1 cellular context compared by ENCODE assay signal in the genomic region with DNA sequence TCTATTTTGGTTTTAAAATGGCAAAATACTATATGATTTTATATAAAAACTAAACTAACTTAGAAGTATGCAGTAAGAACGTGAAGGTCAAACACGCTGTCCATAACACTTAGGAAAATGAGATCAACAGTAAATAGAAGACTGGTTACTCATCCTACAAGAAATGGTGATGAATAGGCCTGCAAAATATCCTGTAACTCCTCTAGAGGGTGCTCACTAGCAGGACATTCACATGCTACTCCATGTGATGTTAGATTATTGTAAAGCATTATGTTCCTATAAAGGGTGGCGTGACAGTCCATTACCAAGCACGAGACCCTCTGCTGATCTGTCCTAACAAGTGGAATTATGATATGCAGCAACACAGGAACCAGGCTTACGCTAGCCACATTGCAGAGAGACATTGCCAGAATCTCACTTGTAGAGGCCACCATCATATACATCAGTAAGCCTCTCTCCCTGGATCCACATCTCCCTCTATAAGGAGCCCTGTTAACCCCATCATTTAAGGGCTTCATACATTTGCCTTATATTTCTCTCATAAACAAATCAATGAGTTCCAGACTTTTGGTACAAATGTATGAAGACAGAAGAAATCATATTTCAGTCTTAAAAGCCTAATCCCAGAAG.
TF ChIP-seq lines count a peak whose summit lies in the region.

No MANE protein-coding gene starts in this region.

TF ChIP-seq in K562, 482 proteins besides CTCF, POLR2A, EP300 and RAD21:
- TF ChIP-seq CHD4 (IDR thresholded peaks at IDR 0.05; ENCODE audit: insufficient read depth, insufficient replicate concordance, low read depth, low read length, poor library complexity, severe bottlenecking) = no peak
- TF ChIP-seq, protein P1, sequence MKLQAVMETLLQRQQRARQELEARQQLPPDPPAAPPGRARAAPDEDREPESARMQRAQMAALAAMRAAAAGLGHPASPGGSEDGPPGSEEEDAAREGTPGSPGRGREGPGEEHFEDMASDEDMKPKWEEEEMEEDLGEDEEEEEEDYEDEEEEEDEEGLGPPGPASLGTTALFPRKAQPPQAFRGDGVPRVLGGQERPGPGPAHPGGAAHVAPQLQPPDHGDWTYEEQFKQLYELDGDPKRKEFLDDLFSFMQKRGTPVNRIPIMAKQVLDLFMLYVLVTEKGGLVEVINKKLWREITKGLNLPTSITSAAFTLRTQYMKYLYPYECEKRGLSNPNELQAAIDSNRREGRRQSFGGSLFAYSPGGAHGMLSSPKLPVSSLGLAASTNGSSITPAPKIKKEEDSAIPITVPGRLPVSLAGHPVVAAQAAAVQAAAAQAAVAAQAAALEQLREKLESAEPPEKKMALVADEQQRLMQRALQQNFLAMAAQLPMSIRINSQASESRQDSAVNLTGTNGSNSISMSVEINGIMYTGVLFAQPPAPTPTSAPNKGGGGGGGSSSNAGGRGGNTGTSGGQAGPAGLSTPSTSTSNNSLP (IDR thresholded peaks at IDR 0.05; ENCODE audit: borderline replicate concordance, low read depth, low read length) = 0 out of 2 replicates have a peak, but pooled peaks have one; percentile 28
- TF ChIP-seq SMARCE1 (IDR thresholded peaks at IDR 0.05) = no peak
- TF ChIP-seq FOSL1 (tag; conservative IDR thresholded peaks at IDR 0.05) = 0 out of 2 replicates have a peak, but pooled peaks have one; percentile 14
- TF ChIP-seq SMARCA4 (IDR thresholded peaks at IDR 0.05) = no peak
- TF ChIP-seq U2AF1 (optimal IDR thresholded peaks at IDR 0.05; ENCODE audit: low read depth, low read length) = no peak
- TF ChIP-seq, protein P2, sequence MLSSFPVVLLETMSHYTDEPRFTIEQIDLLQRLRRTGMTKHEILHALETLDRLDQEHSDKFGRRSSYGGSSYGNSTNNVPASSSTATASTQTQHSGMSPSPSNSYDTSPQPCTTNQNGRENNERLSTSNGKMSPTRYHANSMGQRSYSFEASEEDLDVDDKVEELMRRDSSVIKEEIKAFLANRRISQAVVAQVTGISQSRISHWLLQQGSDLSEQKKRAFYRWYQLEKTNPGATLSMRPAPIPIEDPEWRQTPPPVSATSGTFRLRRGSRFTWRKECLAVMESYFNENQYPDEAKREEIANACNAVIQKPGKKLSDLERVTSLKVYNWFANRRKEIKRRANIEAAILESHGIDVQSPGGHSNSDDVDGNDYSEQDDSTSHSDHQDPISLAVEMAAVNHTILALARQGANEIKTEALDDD (IDR thresholded peaks at IDR 0.05) = peak; percentile 38; the same call in 1 of the 2 replicates
- TF ChIP-seq, protein P3, sequence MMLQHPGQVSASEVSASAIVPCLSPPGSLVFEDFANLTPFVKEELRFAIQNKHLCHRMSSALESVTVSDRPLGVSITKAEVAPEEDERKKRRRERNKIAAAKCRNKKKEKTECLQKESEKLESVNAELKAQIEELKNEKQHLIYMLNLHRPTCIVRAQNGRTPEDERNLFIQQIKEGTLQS (IDR thresholded peaks at IDR 0.05) = peak; percentile 31
- TF ChIP-seq, protein P3 (CRISPR knock-in tag; conservative IDR thresholded peaks at IDR 0.05) = no peak
- TF ChIP-seq NR2F6 (CRISPR knock-in tag; IDR thresholded peaks at IDR 0.05) = no peak
- peak; percentile 27; the same call in 1 of the 2 replicates for TF ChIP-seq BHLHE40 (IDR thresholded peaks at IDR 0.05; ENCODE audit: low read length)
- TF ChIP-seq, protein P4, sequence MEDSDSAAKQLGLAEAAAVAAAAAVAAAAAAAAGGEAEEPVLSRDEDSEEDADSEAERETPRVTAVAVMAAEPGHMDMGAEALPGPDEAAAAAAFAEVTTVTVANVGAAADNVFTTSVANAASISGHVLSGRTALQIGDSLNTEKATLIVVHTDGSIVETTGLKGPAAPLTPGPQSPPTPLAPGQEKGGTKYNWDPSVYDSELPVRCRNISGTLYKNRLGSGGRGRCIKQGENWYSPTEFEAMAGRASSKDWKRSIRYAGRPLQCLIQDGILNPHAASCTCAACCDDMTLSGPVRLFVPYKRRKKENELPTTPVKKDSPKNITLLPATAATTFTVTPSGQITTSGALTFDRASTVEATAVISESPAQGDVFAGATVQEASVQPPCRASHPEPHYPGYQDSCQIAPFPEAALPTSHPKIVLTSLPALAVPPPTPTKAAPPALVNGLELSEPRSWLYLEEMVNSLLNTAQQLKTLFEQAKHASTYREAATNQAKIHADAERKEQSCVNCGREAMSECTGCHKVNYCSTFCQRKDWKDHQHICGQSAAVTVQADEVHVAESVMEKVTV (CRISPR knock-in tag; IDR thresholded peaks at IDR 0.05) = peak; percentile 49
- peak; percentile 38; the same call in 1 of the 2 replicates for TF ChIP-seq SMC3 (conservative IDR thresholded peaks at IDR 0.05; ENCODE audit: insufficient read depth, low read depth, low read length)
- TF ChIP-seq, protein P5, sequence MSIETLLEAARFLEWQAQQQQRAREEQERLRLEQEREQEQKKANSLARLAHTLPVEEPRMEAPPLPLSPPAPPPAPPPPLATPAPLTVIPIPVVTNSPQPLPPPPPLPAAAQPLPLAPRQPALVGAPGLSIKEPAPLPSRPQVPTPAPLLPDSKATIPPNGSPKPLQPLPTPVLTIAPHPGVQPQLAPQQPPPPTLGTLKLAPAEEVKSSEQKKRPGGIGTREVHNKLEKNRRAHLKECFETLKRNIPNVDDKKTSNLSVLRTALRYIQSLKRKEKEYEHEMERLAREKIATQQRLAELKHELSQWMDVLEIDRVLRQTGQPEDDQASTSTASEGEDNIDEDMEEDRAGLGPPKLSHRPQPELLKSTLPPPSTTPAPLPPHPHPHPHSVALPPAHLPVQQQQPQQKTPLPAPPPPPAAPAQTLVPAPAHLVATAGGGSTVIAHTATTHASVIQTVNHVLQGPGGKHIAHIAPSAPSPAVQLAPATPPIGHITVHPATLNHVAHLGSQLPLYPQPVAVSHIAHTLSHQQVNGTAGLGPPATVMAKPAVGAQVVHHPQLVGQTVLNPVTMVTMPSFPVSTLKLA (conservative IDR thresholded peaks at IDR 0.05) = peak in 1 of 2 experiments; percentile 30; a peak in 1 of 4 replicates
- TF ChIP-seq JUND (IDR thresholded peaks at IDR 0.05; ENCODE audit: borderline replicate concordance, low read depth, low read length) = 0 out of 2 replicates have a peak, but pooled peaks have one; percentile 38
- no peak for TF ChIP-seq JUND (tag; IDR thresholded peaks at IDR 0.05; ENCODE audit: borderline replicate concordance, low read depth, low read length)
- TF ChIP-seq MYC (IDR thresholded peaks at IDR 0.05; ENCODE audit: low read depth, low read length) = 0 out of 2 replicates have a peak, but pooled peaks have one; percentile 36
- TF ChIP-seq MYC (CRISPR knock-in tag; IDR thresholded peaks at IDR 0.05; ENCODE audit: borderline replicate concordance, low read depth) = no peak
